ENCODE assay signal across 28 cellular contexts in the genomic region with DNA sequence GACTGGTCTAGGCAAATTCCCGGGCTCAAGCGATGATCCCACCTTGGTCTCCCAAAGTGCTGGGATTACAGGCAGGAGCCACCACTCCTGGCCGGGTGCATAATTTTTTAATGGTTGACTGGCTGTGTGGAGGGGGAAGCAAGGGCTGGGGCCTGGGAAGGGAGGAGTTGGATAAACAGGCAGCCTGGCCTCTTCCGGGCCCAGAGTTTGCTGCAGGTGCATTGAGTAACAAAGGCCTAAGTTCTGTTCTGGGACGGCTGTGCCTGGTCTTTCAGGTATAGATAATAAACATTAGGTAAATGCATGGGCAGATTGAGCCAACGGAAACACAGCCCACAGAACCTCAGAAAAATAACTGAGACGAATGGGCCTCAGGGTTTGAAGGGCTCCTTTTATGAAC.
"Had no signal": no experiment of that assay in that cellular context is flagged by ENCODE, and none has a peak within 500 bp of the region (broad histone marks: within the 10 kb centered on the region; RNA-seq: fewer than 3 reads in every experiment).

No MANE protein-coding gene starts in this region.

- H3K27me3 ChIP-seq: MG63 had no signal

- H3K27me3 Mint-ChIP-seq: activated CD4-positive, alpha-beta memory T cell treated with anti-CD3 and anti-CD28 coated beads, Interleukin-2, amount 10 ng/mL, durations not matched to agents 7 days and 5 days; activated CD4-positive, alpha-beta T cell treated with anti-CD3 and anti-CD28 coated beads, Interleukin-2, amount 10 ng/mL, durations not matched to agents 7 days and 5 days; activated T-helper 17 cell treated with anti-CD3 and anti-CD28 coated beads, Interleukin-2, amount 50 U/mL, for 72 hours; central memory CD8-positive, alpha-beta T cell had no signal

- H3K36me3 Mint-ChIP-seq: activated naive CD8-positive, alpha-beta T cell; brain had no signal

- H3K36me3 ChIP-seq: MG63 had no signal

- H3K27ac Mint-ChIP-seq: activated CD4-positive, alpha-beta memory T cell treated with anti-CD3 and anti-CD28 coated beads, Interleukin-2, amount 10 ng/mL, durations not matched to agents 7 days and 5 days; activated CD4-positive, alpha-beta T cell treated with anti-CD3 and anti-CD28 coated beads, Interleukin-2, amount 10 ng/mL, durations not matched to agents 7 days and 5 days; activated naive CD4-positive, alpha-beta T cell treated with anti-CD3 and anti-CD28 coated beads for 36 hours; activated naive CD8-positive, alpha-beta T cell; activated T-helper 17 cell treated with anti-CD3 and anti-CD28 coated beads, Interleukin-2, amount 50 U/mL, for 72 hours; brain had no signal

- H3K4me1 Mint-ChIP-seq: activated CD4-positive, alpha-beta memory T cell treated with anti-CD3 and anti-CD28 coated beads, Interleukin-2, amount 10 ng/mL, durations not matched to agents 7 days and 5 days; activated CD4-positive, alpha-beta T cell treated with anti-CD3 and anti-CD28 coated beads, Interleukin-2, amount 10 ng/mL, durations not matched to agents 7 days and 5 days; activated T-helper 17 cell treated with anti-CD3 and anti-CD28 coated beads, Interleukin-2, amount 50 U/mL, for 72 hours; brain; central memory CD8-positive, alpha-beta T cell had no signal

- ATAC-seq: activated T-helper 17 cell treated with anti-CD3 and anti-CD28 coated beads, Interleukin-2, amount 50 U/mL, for 72 hours; Panc1; Right ventricle myocardium inferior had no signal

- H3K27ac ChIP-seq: SK-N-MC, VCaP had no signal

- H3K9me3 ChIP-seq: MG63 had no signal

- H3K4me3 ChIP-seq: MG63, SK-N-MC had no signal

- H3K9me3 Mint-ChIP-seq: activated T-helper 17 cell treated with anti-CD3 and anti-CD28 coated beads, Interleukin-2, amount 50 U/mL, for 72 hours had no signal

- H3K4me3 Mint-ChIP-seq: activated CD4-positive, alpha-beta memory T cell treated with anti-CD3 and anti-CD28 coated beads, Interleukin-2, amount 10 ng/mL, durations not matched to agents 7 days and 5 days; activated CD4-positive, alpha-beta T cell treated with anti-CD3 and anti-CD28 coated beads, Interleukin-2, amount 10 ng/mL, durations not matched to agents 7 days and 5 days; activated naive CD4-positive, alpha-beta T cell treated with anti-CD3 and anti-CD28 coated beads for 36 hours; activated naive CD8-positive, alpha-beta T cell; activated T-helper 17 cell treated with anti-CD3 and anti-CD28 coated beads, Interleukin-2, amount 50 U/mL, for 72 hours; brain; central memory CD8-positive, alpha-beta T cell had no signal

- DNase-seq: activated CD4-positive, alpha-beta memory T cell treated with anti-CD3 and anti-CD28 coated beads, Interleukin-2, amount 10 ng/mL, durations not matched to agents 7 days and 5 days; activated CD4-positive, alpha-beta T cell treated with anti-CD3 and anti-CD28 coated beads, Interleukin-2, amount 10 ng/mL, durations not matched to agents 7 days and 5 days; activated CD4-positive, CD25-positive, alpha-beta regulatory T cell; activated gamma-delta T cell; activated naive CD4-positive, alpha-beta T cell treated with anti-CD3 and anti-CD28 coated beads for 36 hours; activated T-cell treated with anti-CD3 and anti-CD28 coated beads for 4 hours; activated T-cell treated with anti-CD3 and anti-CD28 coated beads, Interleukin-2, amount 50 U/mL, for 48 hours; amygdala; MG63; MV-4-11; NCI-H1092 treated with DMSO at 0.1 percent for 48 hours; NCI-H1417 treated with DMSO at 0.1 percent for 48 hours; NCI-H1694; NCI-H2029; NCI-H524 treated with DMSO at 0.1 percent for 48 hours; NCI-H82; NK-92 treated with Interleukin-12 subunit alpha and Interleukin-12 subunit beta, amount 100 ng/mL, for 24 hours; OCI-M1; RPMI8226; T-helper 1 cell had no signal
